In the genomic region with DNA sequence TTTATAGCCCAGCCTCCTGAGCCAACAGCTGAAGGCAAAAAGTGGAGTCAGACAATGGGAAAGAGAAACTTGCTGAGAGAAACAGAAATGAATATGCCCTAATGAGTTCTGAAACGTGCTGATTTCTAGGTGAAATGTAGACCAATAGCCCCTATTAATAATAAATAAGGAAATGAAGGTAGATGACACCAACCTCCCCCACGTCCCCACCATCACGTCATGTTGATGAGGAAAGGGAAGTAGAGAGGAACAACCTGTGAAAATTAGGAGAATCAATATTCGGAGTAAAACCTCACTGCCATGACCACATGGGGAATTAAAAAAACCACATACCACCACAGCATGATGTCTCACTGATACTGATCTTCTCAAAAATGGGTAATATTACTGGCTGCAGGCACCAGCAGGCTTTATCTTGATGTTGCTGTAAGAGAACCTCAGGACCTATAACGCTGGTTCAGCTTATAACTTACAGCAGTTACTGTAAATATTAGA, we compare ENCODE assay signal across 1 cellular context.
TF ChIP-seq lines count a peak whose summit lies in the region.

No MANE protein-coding gene starts in this region.

TF ChIP-seq in GM12878, 131 proteins besides CTCF, POLR2A, EP300 and RAD21 (continued from another document):
- TF ChIP-seq MYC (IDR thresholded peaks at IDR 0.05; ENCODE audit: insufficient read depth, insufficient read length, insufficient replicate concordance, low read length, severe bottlenecking): no peak
- no peak for TF ChIP-seq EZH2 (IDR thresholded peaks at IDR 0.05; ENCODE audit: borderline replicate concordance, control insufficient read depth, low read depth, low read length)
- TF ChIP-seq SPI1 (IDR thresholded peaks at IDR 0.05; ENCODE audit: borderline replicate concordance, insufficient read depth, low read depth, low read length): peak; percentile 44; the same call in 1 of the 2 replicates
- TF ChIP-seq, protein P1, sequence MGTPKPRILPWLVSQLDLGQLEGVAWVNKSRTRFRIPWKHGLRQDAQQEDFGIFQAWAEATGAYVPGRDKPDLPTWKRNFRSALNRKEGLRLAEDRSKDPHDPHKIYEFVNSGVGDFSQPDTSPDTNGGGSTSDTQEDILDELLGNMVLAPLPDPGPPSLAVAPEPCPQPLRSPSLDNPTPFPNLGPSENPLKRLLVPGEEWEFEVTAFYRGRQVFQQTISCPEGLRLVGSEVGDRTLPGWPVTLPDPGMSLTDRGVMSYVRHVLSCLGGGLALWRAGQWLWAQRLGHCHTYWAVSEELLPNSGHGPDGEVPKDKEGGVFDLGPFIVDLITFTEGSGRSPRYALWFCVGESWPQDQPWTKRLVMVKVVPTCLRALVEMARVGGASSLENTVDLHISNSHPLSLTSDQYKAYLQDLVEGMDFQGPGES (IDR thresholded peaks at IDR 0.05): no peak
- TF ChIP-seq KLF5 (IDR thresholded peaks at IDR 0.05; ENCODE audit: partially characterized antibody): no peak
- no peak for TF ChIP-seq NFYA (IDR thresholded peaks at IDR 0.05; ENCODE audit: borderline replicate concordance, low read depth, low read length)
- no peak for TF ChIP-seq TCF3 (IDR thresholded peaks at IDR 0.05; ENCODE audit: borderline replicate concordance, insufficient read depth, low read depth, low read length)
- TF ChIP-seq NR2C1 (IDR thresholded peaks at IDR 0.05): no peak
- TF ChIP-seq HCFC1 (IDR thresholded peaks at IDR 0.05; ENCODE audit: low read length): no peak
- TF ChIP-seq CHD1 (IDR thresholded peaks at IDR 0.05; ENCODE audit: low read depth, low read length): no peak
- TF ChIP-seq HDAC2 (IDR thresholded peaks at IDR 0.05): no peak
- TF ChIP-seq EGR1 (IDR thresholded peaks at IDR 0.05; ENCODE audit: borderline replicate concordance in 1 of 2, low read depth in 2 of 2, low read length in 2 of 2): no peak
- TF ChIP-seq, protein P2, sequence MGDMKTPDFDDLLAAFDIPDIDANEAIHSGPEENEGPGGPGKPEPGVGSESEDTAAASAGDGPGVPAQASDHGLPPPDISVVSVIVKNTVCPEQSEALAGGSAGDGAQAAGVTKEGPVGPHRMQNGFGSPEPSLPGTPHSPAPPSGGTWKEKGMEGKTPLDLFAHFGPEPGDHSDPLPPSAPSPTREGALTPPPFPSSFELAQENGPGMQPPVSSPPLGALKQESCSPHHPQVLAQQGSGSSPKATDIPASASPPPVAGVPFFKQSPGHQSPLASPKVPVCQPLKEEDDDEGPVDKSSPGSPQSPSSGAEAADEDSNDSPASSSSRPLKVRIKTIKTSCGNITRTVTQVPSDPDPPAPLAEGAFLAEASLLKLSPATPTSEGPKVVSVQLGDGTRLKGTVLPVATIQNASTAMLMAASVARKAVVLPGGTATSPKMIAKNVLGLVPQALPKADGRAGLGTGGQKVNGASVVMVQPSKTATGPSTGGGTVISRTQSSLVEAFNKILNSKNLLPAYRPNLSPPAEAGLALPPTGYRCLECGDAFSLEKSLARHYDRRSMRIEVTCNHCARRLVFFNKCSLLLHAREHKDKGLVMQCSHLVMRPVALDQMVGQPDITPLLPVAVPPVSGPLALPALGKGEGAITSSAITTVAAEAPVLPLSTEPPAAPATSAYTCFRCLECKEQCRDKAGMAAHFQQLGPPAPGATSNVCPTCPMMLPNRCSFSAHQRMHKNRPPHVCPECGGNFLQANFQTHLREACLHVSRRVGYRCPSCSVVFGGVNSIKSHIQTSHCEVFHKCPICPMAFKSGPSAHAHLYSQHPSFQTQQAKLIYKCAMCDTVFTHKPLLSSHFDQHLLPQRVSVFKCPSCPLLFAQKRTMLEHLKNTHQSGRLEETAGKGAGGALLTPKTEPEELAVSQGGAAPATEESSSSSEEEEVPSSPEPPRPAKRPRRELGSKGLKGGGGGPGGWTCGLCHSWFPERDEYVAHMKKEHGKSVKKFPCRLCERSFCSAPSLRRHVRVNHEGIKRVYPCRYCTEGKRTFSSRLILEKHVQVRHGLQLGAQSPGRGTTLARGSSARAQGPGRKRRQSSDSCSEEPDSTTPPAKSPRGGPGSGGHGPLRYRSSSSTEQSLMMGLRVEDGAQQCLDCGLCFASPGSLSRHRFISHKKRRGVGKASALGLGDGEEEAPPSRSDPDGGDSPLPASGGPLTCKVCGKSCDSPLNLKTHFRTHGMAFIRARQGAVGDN (IDR thresholded peaks at IDR 0.05): no peak
- TF ChIP-seq RELA (IDR thresholded peaks at IDR 0.05; ENCODE audit: borderline replicate concordance, partially characterized antibody): no peak
- peak; percentile 55; the same call in 1 of the 2 replicates for TF ChIP-seq CBFB (IDR thresholded peaks at IDR 0.05; ENCODE audit: low read depth)
- peak; percentile 81 for TF ChIP-seq CREB1 (IDR thresholded peaks at IDR 0.05; ENCODE audit: low read depth)
- TF ChIP-seq NFIC (IDR thresholded peaks at IDR 0.05; ENCODE audit: low read depth, low read length): no peak; the same call in 1 of the 2 replicates
- TF ChIP-seq GATAD2B (conservative IDR thresholded peaks at IDR 0.05; ENCODE audit: low read depth): no peak
- no peak for TF ChIP-seq CHD2 (IDR thresholded peaks at IDR 0.05; ENCODE audit: borderline replicate concordance, low read depth, low read length)
- TF ChIP-seq, protein P3, sequence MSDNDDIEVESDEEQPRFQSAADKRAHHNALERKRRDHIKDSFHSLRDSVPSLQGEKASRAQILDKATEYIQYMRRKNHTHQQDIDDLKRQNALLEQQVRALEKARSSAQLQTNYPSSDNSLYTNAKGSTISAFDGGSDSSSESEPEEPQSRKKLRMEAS (IDR thresholded peaks at IDR 0.05; ENCODE audit: low read depth, low read length): no peak
- TF ChIP-seq LARP7 (IDR thresholded peaks at IDR 0.05): no peak
- TF ChIP-seq, protein P4, sequence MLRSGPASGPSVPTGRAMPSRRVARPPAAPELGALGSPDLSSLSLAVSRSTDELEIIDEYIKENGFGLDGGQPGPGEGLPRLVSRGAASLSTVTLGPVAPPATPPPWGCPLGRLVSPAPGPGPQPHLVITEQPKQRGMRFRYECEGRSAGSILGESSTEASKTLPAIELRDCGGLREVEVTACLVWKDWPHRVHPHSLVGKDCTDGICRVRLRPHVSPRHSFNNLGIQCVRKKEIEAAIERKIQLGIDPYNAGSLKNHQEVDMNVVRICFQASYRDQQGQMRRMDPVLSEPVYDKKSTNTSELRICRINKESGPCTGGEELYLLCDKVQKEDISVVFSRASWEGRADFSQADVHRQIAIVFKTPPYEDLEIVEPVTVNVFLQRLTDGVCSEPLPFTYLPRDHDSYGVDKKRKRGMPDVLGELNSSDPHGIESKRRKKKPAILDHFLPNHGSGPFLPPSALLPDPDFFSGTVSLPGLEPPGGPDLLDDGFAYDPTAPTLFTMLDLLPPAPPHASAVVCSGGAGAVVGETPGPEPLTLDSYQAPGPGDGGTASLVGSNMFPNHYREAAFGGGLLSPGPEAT (IDR thresholded peaks at IDR 0.05; ENCODE audit: low read depth): peak; percentile 41; the same call in 1 of the 2 replicates
- TF ChIP-seq ATF7 (IDR thresholded peaks at IDR 0.05; ENCODE audit: low read depth): peak; percentile 86
- no peak for TF ChIP-seq STAT3 (IDR thresholded peaks at IDR 0.05; ENCODE audit: low read depth, low read length)
